In genomic region chr11:111886844-111887243, GRCh38 we compare ENCODE assay signal across 25 cellular contexts. TPM values are rescaled to one million over a fixed set of nuclear protein-coding genes. Genes with fewer than 3 reads are reported as not detected.
"Had no signal": no experiment of that assay in that cellular context is flagged by ENCODE, and none has a peak within 500 bp of the region (broad histone marks: within the 10 kb centered on the region; RNA-seq: fewer than 3 reads in every experiment).

No MANE protein-coding gene starts in this region.

- H3K36me3 ChIP-seq: breast epithelium had no signal

- H3K4me3 ChIP-seq: breast epithelium had no signal

- H3K27ac ChIP-seq: breast epithelium had no signal

- ATAC-seq: activated CD8-positive, alpha-beta memory T cell treated with anti-CD3 and anti-CD28 coated beads, Interleukin-2, amount 10 ng/mL, durations not matched to agents 7 days and 5 days; PC-3; T-helper 17 cell had no signal

- H3K27me3 ChIP-seq: breast epithelium had no signal

- H3K4me1 ChIP-seq: breast epithelium had no signal

- H3K9me3 ChIP-seq: breast epithelium had no signal

- DNase-seq: activated B cell treated with CpG ODN at 0.5 μM for 24 hours; activated CD4-positive, alpha-beta T cell treated with anti-CD3 and anti-CD28 coated beads for 1 hour; activated CD4-positive, alpha-beta T cell treated with anti-CD3 and anti-CD28 coated beads, Interleukin-2, amount 10 ng/mL, durations not matched to agents 24 days and 14 days; activated CD4-positive, alpha-beta T cell treated with anti-CD3 and anti-CD28 coated beads, Interleukin-2, amount 50 U/mL, for 48 hours; activated CD8-positive, alpha-beta memory T cell treated with anti-CD3 and anti-CD28 coated beads, Interleukin-2, amount 10 ng/mL, durations not matched to agents 7 days and 5 days; activated effector memory CD4-positive, alpha-beta T cell treated with Interleukin-2 at 50 U/mL for 16 hours; activated naive CD4-positive, alpha-beta T cell; activated T-cell treated with anti-CD3 and anti-CD28 coated beads, Interleukin-2, amount 50 U/mL, for 24 hours; aorta; caudate nucleus; KG1; NCI-H1105 treated with DMSO at 0.1 percent for 48 hours; NCI-H1436 treated with DMSO at 0.1 percent for 48 hours; NCI-H187; NCI-H2081; NCI-H510A treated with DMSO at 0.1 percent for 48 hours; NCI-H69; NK-92 treated with Interleukin-12 subunit alpha and Interleukin-12 subunit beta, amount 100 ng/mL, for 24 hours; PC-3; SIG-M5; T-helper 17 cell; T-helper 9 cell had no signal

RNA-seq across cellular contexts. Expression of gene CRYAB, which starts 24.7 kb away (rescaled TPM):
- total RNA-seq: activated B cell treated with CpG ODN at 0.5 μM for 24 hours; activated CD4-positive, alpha-beta T cell treated with anti-CD3 and anti-CD28 coated beads, Interleukin-2, amount 10 ng/mL, durations not matched to agents 24 days and 14 days; activated CD8-positive, alpha-beta memory T cell treated with anti-CD3 and anti-CD28 coated beads, Interleukin-2, amount 10 ng/mL, durations not matched to agents 7 days and 5 days; activated T-helper 1 cell treated with anti-CD3 and anti-CD28 coated beads, Interleukin-12 subunit alpha, Interleukin-12 subunit beta, Interleukin-2, Interleukin-4 antibody, amounts not matched to agents 30 ng/mL and 10 ng/mL and 1 ng/mL, durations not matched to agents 14 hours and 24 hours and 36 hours; PC-3; T-helper 17 cell had no signal

RNA-seq across cellular contexts. Expression of gene HSPB2, which starts 25.7 kb away (rescaled TPM):
- total RNA-seq: activated B cell treated with CpG ODN at 0.5 μM for 24 hours; activated CD4-positive, alpha-beta T cell treated with anti-CD3 and anti-CD28 coated beads, Interleukin-2, amount 10 ng/mL, durations not matched to agents 24 days and 14 days; activated CD8-positive, alpha-beta memory T cell treated with anti-CD3 and anti-CD28 coated beads, Interleukin-2, amount 10 ng/mL, durations not matched to agents 7 days and 5 days; activated T-helper 1 cell treated with anti-CD3 and anti-CD28 coated beads, Interleukin-12 subunit alpha, Interleukin-12 subunit beta, Interleukin-2, Interleukin-4 antibody, amounts not matched to agents 30 ng/mL and 10 ng/mL and 1 ng/mL, durations not matched to agents 14 hours and 24 hours and 36 hours; M059J; PC-3; T-helper 17 cell had no signal
